In genomic region chr13:68509734-68510621, GRCh38 we compare ENCODE assay signal across 1 cellular context.
TF ChIP-seq lines count a peak whose summit lies in the region.

No MANE protein-coding gene starts in this region.

TF ChIP-seq in GM23338, 12 proteins besides CTCF, POLR2A, EP300 and RAD21 (continued from another document):
- TF ChIP-seq ZNF462 (CRISPR knock-in tag; IDR thresholded peaks at IDR 0.05) (no peak), EZH2 (IDR thresholded peaks at IDR 0.05; ENCODE audit: low read depth, unreplicated experiment) (no peak), REST (IDR thresholded peaks at IDR 0.05; ENCODE audit: unreplicated experiment) (no peak), ZNF331 (CRISPR knock-in tag; IDR thresholded peaks at IDR 0.05; ENCODE audit: low read depth) (no peak), NANOG (IDR thresholded peaks at IDR 0.05; ENCODE audit: borderline replicate concordance) (no peak)
